9 cellular contexts compared by ENCODE assay signal in the genomic region with DNA sequence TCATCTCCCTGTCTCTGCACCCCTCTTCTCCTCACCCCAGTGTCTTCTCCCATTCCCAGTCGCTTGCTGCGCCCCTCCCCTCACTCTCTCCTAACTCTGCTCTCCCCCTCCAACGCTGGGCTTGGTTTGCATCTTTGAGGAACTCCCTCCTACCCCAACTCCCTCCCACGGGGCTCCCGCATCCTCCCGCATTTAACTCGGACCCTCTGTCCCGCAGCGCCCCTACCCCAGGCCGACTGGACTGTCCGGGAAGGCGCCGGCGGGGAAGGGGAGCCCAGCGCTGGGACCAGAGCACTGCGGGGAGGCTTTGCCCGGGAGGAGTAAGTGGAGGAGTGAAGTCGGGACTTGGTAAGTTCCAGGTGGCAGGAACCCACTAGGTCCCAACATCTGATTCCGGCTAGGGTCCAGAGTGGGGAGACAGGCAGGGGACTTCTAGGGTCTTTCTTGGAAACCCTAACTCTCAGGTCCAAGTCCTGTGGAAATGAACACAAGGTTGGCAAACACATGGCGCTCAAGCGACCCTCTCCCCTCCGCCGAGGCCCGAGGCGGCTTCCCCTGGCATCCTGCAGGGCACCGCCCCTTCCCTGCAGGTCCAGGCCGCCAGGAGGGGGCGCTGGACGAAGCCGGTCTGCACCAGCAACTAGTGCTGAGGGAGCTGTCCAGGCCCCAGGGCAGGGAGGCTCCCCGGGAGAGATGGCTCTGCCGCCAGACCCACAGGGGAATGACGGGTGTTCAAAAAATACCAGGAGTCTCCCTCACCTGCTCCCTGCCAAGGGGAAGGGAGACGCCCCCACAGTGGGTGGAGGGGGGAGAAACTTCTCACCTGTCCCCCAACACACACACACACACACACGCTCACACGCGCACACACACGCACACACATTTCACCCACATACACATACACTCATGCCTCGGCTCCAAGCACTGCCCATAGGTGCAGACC. TPM values are rescaled to one million over a fixed set of nuclear protein-coding genes. Genes with fewer than 3 reads are reported as not detected.
DNase-seq lines count a peak whose midpoint lies in the region; ATAC-seq and TF ChIP-seq lines count a peak whose summit lies in the region.
"Had no signal": no experiment of that assay in that cellular context is flagged by ENCODE, and none has a peak within 500 bp of the region (broad histone marks: within the 10 kb centered on the region; RNA-seq: fewer than 3 reads in every experiment).

No MANE protein-coding gene starts in this region.

- H3K27ac ChIP-seq in SK-N-SH (ENCODE audit: low read depth in 2 of 2, low read length in 1 of 2), result no peak overlapping the region

- no peaks in the 10 kb centered on the region for H4K20me1 ChIP-seq in SK-N-SH (ENCODE audit: insufficient read depth)

- 81% methylated on average over 24 of the region's 39 CpGs for WGBS in SK-N-SH (ENCODE audit: low lambda C conversion rate)

- H3K4me3 ChIP-seq in SK-N-SH (ENCODE audit: low read depth in 2 of 2, low read length in 1 of 2), result peak overlapping the region in 1 of 2 experiments; percentile 12; a peak in 1 of 4 replicates

- POLR2A ChIA-PET in SK-N-SH (lab: Yijun Ruan, JAX), result no interaction called here

- peak; percentile 74 for DNase-seq in Daoy (ENCODE audit: low read depth)
- peak; percentile 81 for DNase-seq in SK-N-SH
- DNase-seq in activated naive CD8-positive, alpha-beta T cell treated with anti-CD3 and anti-CD28 coated beads, Interleukin-2, amount 50 U/mL, for 16 hours (ENCODE audit: low read depth, low spot score), result peak; percentile 38
- peak; percentile 45 for DNase-seq in iPS DF 19.7 (ENCODE audit: low read depth, low spot score)
- DNase-seq in stimulated activated CD4-positive, alpha-beta T cell treated with anti-CD3 and anti-CD28 coated beads, Interleukin-15, amount 100 ng/mL, for 1 hour (ENCODE audit: low read depth in 1 of 2, low spot score in 1 of 2), result peak; percentile 23 to 56
- DNase-seq in NCI-H1417 (lab: John Stamatoyannopoulos, UW), result no peak
- no peak for DNase-seq in hippocampal formation (lab: John Stamatoyannopoulos, UW)

- no peaks in the 10 kb centered on the region for H3K9me2 ChIP-seq in SK-N-SH

- H3K4me1 ChIP-seq in SK-N-SH (ENCODE audit: control insufficient read depth in 1 of 2, insufficient read depth in 2 of 2, low read depth in 1 of 2, low read length in 1 of 2), result 0 out of 4 replicates have a peak, but pooled peaks cover 0 to 6% of the 10 kb centered on the region in 2 experiments

- no peak overlapping the region for H3K4me2 ChIP-seq in SK-N-SH

- H3K27me3 ChIP-seq in SK-N-SH (ENCODE audit: insufficient read depth), result no peaks in the 10 kb centered on the region

- peak; percentile 66 for ATAC-seq in HG03097 (IDR thresholded peaks at IDR 0.05; ENCODE audit: low FRiP score, unreplicated experiment)

- CTCF ChIA-PET in SK-N-SH (lab: Yijun Ruan, JAX), result interaction anchor here (0.9 to 1.8 kb wide), 2 partner anchors 8 to 227 kb away, joined by 3 to 4 read pairs; no protein-coding TSS in a partner anchor

- peak; percentile 60 for TF ChIP-seq CTCF in SK-N-SH (IDR thresholded peaks at IDR 0.05)

- no peaks in the 10 kb centered on the region for H3K79me2 ChIP-seq in SK-N-SH (ENCODE audit: insufficient read depth)

- no peak for TF ChIP-seq EP300 in SK-N-SH (IDR thresholded peaks at IDR 0.05; ENCODE audit: borderline replicate concordance in 1 of 2, low read depth in 1 of 2, low read length in 1 of 2)

- no peaks in the 10 kb centered on the region for H3K36me3 ChIP-seq in SK-N-SH (replicated peaks in 1 of 2; ENCODE audit: control insufficient read depth in 1 of 2, insufficient read depth in 2 of 2, low read length in 1 of 2)

- H3F3A ChIP-seq in SK-N-SH (replicated peaks; ENCODE audit: insufficient read depth), result peaks cover 4% of the 10 kb centered on the region

- no peak for TF ChIP-seq RAD21 in SK-N-SH (IDR thresholded peaks at IDR 0.05; ENCODE audit: low read length)

- no peaks in the 10 kb centered on the region for H3K9me3 ChIP-seq in SK-N-SH

- H2AFZ ChIP-seq in SK-N-SH (ENCODE audit: low read depth), result no peak overlapping the region

- no peak overlapping the region for H3K9ac ChIP-seq in SK-N-SH

TF ChIP-seq in SK-N-SH, 30 proteins besides CTCF, POLR2A, EP300 and RAD21:
- no peak for TF ChIP-seq GATA2 (CRISPR knock-in tag; IDR thresholded peaks at IDR 0.05)
- TF ChIP-seq SIN3A (IDR thresholded peaks at IDR 0.05; ENCODE audit: borderline replicate concordance, low read depth, low read length), result no peak
- TF ChIP-seq RCOR1 (IDR thresholded peaks at IDR 0.05; ENCODE audit: low read length), result no peak
- 0 out of 2 replicates have a peak, but pooled peaks have one; percentile 8 for TF ChIP-seq SMC3 (IDR thresholded peaks at IDR 0.05; ENCODE audit: low read depth, low read length)
- TF ChIP-seq, protein P1, sequence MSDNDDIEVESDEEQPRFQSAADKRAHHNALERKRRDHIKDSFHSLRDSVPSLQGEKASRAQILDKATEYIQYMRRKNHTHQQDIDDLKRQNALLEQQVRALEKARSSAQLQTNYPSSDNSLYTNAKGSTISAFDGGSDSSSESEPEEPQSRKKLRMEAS (IDR thresholded peaks at IDR 0.05; ENCODE audit: low read depth), result no peak
- no peak for TF ChIP-seq MEF2A (IDR thresholded peaks at IDR 0.05; ENCODE audit: borderline replicate concordance, low read depth)
- TF ChIP-seq, protein P2, sequence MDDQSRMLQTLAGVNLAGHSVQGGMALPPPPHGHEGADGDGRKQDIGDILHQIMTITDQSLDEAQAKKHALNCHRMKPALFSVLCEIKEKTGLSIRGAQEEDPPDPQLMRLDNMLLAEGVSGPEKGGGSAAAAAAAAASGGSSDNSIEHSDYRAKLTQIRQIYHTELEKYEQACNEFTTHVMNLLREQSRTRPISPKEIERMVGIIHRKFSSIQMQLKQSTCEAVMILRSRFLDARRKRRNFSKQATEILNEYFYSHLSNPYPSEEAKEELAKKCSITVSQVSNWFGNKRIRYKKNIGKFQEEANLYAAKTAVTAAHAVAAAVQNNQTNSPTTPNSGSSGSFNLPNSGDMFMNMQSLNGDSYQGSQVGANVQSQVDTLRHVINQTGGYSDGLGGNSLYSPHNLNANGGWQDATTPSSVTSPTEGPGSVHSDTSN (IDR thresholded peaks at IDR 0.05), result no peak
- TF ChIP-seq, protein P3, sequence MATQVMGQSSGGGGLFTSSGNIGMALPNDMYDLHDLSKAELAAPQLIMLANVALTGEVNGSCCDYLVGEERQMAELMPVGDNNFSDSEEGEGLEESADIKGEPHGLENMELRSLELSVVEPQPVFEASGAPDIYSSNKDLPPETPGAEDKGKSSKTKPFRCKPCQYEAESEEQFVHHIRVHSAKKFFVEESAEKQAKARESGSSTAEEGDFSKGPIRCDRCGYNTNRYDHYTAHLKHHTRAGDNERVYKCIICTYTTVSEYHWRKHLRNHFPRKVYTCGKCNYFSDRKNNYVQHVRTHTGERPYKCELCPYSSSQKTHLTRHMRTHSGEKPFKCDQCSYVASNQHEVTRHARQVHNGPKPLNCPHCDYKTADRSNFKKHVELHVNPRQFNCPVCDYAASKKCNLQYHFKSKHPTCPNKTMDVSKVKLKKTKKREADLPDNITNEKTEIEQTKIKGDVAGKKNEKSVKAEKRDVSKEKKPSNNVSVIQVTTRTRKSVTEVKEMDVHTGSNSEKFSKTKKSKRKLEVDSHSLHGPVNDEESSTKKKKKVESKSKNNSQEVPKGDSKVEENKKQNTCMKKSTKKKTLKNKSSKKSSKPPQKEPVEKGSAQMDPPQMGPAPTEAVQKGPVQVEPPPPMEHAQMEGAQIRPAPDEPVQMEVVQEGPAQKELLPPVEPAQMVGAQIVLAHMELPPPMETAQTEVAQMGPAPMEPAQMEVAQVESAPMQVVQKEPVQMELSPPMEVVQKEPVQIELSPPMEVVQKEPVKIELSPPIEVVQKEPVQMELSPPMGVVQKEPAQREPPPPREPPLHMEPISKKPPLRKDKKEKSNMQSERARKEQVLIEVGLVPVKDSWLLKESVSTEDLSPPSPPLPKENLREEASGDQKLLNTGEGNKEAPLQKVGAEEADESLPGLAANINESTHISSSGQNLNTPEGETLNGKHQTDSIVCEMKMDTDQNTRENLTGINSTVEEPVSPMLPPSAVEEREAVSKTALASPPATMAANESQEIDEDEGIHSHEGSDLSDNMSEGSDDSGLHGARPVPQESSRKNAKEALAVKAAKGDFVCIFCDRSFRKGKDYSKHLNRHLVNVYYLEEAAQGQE (IDR thresholded peaks at IDR 0.05; ENCODE audit: low read depth, low read length), result peak; percentile 87
- no peak for TF ChIP-seq TAF1 (IDR thresholded peaks at IDR 0.05; ENCODE audit: borderline replicate concordance, low read depth, low read length)
- no peak for TF ChIP-seq FOXJ3 (CRISPR knock-in tag; IDR thresholded peaks at IDR 0.05)

RNA-seq across cellular contexts. Expression of a gene that starts 53.2 kb away (rescaled TPM):
- 0.29 TPM in 1 of 2 replicates, not detected in the other for total RNA-seq in Daoy (2014; rRNA removed; shearing (Covaris generic))
- polyA plus RNA-seq in SK-N-SH (2012; rRNA removed), result 0.39 and 0.91 TPM in 2 replicates
- 0.41 and 0.72 TPM in 2 replicates for polyA plus RNA-seq in SK-N-SH (2012; cell fraction: cytosol; rRNA removed)
- 0.69 TPM in 2 replicates for polyA plus RNA-seq in SK-N-SH (2012; cell fraction: nucleus; rRNA removed)
- total RNA-seq: activated CD8-positive, alpha-beta memory T cell treated with anti-CD3 and anti-CD28 coated beads for 36 hours had no signal

Comparison
In these comparisons a context has a peak if more than half of its experiments do, and no peak if none do; other contexts are left out.
1. DNase-seq: peak in Daoy (single experiment), SK-N-SH (single experiment), activated naive CD8-positive, alpha-beta T cell treated with anti-CD3 and anti-CD28 coated beads, Interleukin-2, amount 50 U/mL, for 16 hours (single experiment), iPS DF 19.7 (single experiment) and stimulated activated CD4-positive, alpha-beta T cell treated with anti-CD3 and anti-CD28 coated beads, Interleukin-15, amount 100 ng/mL, for 1 hour (2 of 2); none in NCI-H1417 (0 of 3) and hippocampal formation (0 of 2).